In genomic region chr16:4015275-4015990, GRCh38 we compare ENCODE assay signal across 1 cellular context.
TF ChIP-seq lines count a peak whose summit lies in the region.

No MANE protein-coding gene starts in this region.

TF ChIP-seq in K562, 482 proteins besides CTCF, POLR2A, EP300 and RAD21 (continued from another document and continues in another):
- TF ChIP-seq ZBTB34 (CRISPR knock-in tag; IDR thresholded peaks at IDR 0.05) (no peak), RNF2 (IDR thresholded peaks at IDR 0.05) (no peak), SETDB1 (IDR thresholded peaks at IDR 0.05; ENCODE audit: low read length) (no peak), SAP30 (IDR thresholded peaks at IDR 0.05; ENCODE audit: borderline replicate concordance, insufficient read depth, low read depth, low read length, poor library complexity, severe bottlenecking) (no peak), HLTF (IDR thresholded peaks at IDR 0.05) (no peak), TRIM24 (IDR thresholded peaks at IDR 0.05) (no peak), SFPQ (IDR thresholded peaks at IDR 0.05; ENCODE audit: low read depth, low read length) (no peak), MCM7 (IDR thresholded peaks at IDR 0.05) (no peak), BDP1 (IDR thresholded peaks at IDR 0.05; ENCODE audit: insufficient read depth, insufficient read length) (no peak), IRF1 (CRISPR knock-in tag; IDR thresholded peaks at IDR 0.05; ENCODE audit: borderline replicate concordance) (no peak), STAT5B (CRISPR knock-in tag; IDR thresholded peaks at IDR 0.05) (no peak), ZNF57 (CRISPR knock-in tag; IDR thresholded peaks at IDR 0.05) (no peak), NR0B1 (IDR thresholded peaks at IDR 0.05; ENCODE audit: partially characterized antibody) (no peak), E2F5 (CRISPR knock-in tag; IDR thresholded peaks at IDR 0.05) (no peak), ZNF143 (CRISPR knock-in tag; IDR thresholded peaks at IDR 0.05) (no peak), ZNF778 (CRISPR knock-in tag; IDR thresholded peaks at IDR 0.05) (no peak), ETV6 (IDR thresholded peaks at IDR 0.05; ENCODE audit: borderline replicate concordance in 1 of 2, low read depth in 2 of 2, low read length in 1 of 2) (no peak), ETV6 (CRISPR knock-in tag; IDR thresholded peaks at IDR 0.05; ENCODE audit: borderline replicate concordance) (no peak), E2F8 (IDR thresholded peaks at IDR 0.05; ENCODE audit: low read depth, partially characterized antibody) (no peak), CHD4 (IDR thresholded peaks at IDR 0.05; ENCODE audit: insufficient read depth, insufficient replicate concordance, low read depth, low read length, poor library complexity, severe bottlenecking) (no peak), PHF21A (IDR thresholded peaks at IDR 0.05; ENCODE audit: borderline replicate concordance, low read depth) (no peak), GTF2A2 (tag; IDR thresholded peaks at IDR 0.05) (no peak), ZNF282 (CRISPR knock-in tag; IDR thresholded peaks at IDR 0.05) (no peak), COPS2 (conservative IDR thresholded peaks at IDR 0.05) (no peak), FOSL1 (tag; conservative IDR thresholded peaks at IDR 0.05) (peak; percentile 84), RAD51 (IDR thresholded peaks at IDR 0.05; ENCODE audit: borderline replicate concordance, low read depth) (no peak), NR2C2 (CRISPR knock-in tag; IDR thresholded peaks at IDR 0.05) (no peak), NR2C2 (tag; IDR thresholded peaks at IDR 0.05) (no peak), SMARCB1 (IDR thresholded peaks at IDR 0.05; ENCODE audit: insufficient read length, low read depth) (no peak), ZNF24 (IDR thresholded peaks at IDR 0.05) (0 out of 2 replicates have a peak, but pooled peaks have one; percentile 28), ZNF584 (CRISPR knock-in tag; IDR thresholded peaks at IDR 0.05; ENCODE audit: low read depth) (no peak), SPI1 (IDR thresholded peaks at IDR 0.05; ENCODE audit: borderline replicate concordance, low read depth, low read length) (0 out of 2 replicates have a peak, but pooled peaks have one; percentile 9), NFIC (IDR thresholded peaks at IDR 0.05) (no peak), ZNF277 (CRISPR knock-in tag; IDR thresholded peaks at IDR 0.05; ENCODE audit: borderline replicate concordance) (no peak), SNAPC5 (CRISPR knock-in tag; IDR thresholded peaks at IDR 0.05) (no peak), CEBPB (tag; IDR thresholded peaks at IDR 0.05) (no peak), CBFA2T3 (IDR thresholded peaks at IDR 0.05) (no peak), RBM39 (optimal IDR thresholded peaks at IDR 0.05; ENCODE audit: low read depth, low read length) (no peak), PREB (CRISPR knock-in tag; IDR thresholded peaks at IDR 0.05) (no peak), ZNF41 (CRISPR knock-in tag; conservative IDR thresholded peaks at IDR 0.05) (no peak), ZBTB26 (CRISPR knock-in tag; IDR thresholded peaks at IDR 0.05) (no peak), ATF3 (IDR thresholded peaks at IDR 0.05) (peak; percentile 83), ATF3 (CRISPR knock-in tag; conservative IDR thresholded peaks at IDR 0.05) (no peak), DACH1 (IDR thresholded peaks at IDR 0.05; ENCODE audit: partially characterized antibody) (no peak), SRSF1 (IDR thresholded peaks at IDR 0.05; ENCODE audit: low read depth, low read length) (no peak), CC2D1A (IDR thresholded peaks at IDR 0.05) (no peak), ZNF830 (CRISPR knock-in tag; IDR thresholded peaks at IDR 0.05) (no peak), DPF2 (IDR thresholded peaks at IDR 0.05) (peak; percentile 83), ARID1B (IDR thresholded peaks at IDR 0.05) (peak; percentile 70), NBN (IDR thresholded peaks at IDR 0.05; ENCODE audit: low read depth) (no peak), MLX (CRISPR knock-in tag; conservative IDR thresholded peaks at IDR 0.05) (no peak), TEAD4 (IDR thresholded peaks at IDR 0.05; ENCODE audit: low read length) (no peak), TEAD4 (CRISPR knock-in tag; IDR thresholded peaks at IDR 0.05; ENCODE audit: borderline replicate concordance) (no peak), SMAD3 (CRISPR knock-in tag; conservative IDR thresholded peaks at IDR 0.05) (no peak), MTA1 (IDR thresholded peaks at IDR 0.05; ENCODE audit: borderline replicate concordance) (no peak), SMC3 (conservative IDR thresholded peaks at IDR 0.05; ENCODE audit: insufficient read depth, low read depth, low read length) (no peak)
